Comparison of ENCODE assay signal across 8 cellular contexts in the genomic region with DNA sequence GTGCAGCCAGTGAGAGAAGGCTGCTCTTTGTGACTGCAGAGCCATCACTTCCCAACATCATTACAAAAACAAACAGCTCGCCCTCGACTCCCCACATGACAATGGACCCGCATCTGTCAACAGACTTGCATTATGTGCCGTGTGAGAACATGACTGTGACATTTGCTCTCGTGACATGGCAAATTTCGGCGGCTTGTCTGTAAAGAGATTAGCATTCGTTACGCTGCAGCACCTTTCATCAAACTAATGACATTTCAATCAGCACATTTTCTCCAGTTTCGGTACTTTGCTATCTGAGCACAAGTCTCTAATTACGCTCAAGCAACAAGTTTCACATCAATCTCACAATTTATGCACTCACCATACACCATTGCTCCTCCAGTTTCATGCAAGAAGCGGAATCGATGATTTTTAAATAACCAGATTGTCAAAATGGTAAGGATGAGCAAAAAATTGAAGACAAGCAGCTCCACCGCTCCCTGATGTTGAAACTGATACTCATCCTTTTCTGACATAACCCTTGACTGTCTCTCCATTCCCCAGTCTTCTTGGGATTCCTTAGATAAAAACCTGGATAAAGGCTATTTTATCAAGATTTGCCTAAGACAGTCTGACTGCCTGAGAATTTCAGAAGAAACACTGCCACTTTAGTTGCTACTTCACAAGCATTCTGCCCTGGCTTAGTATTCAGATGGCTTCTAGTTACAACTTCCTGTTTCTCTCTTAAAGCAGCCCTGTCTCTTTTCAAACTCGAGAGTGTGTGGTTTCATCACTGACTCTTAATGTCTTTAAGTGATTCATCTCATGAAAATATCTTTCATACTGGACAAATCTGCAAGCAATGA. TPM values are rescaled to one million over a fixed set of nuclear protein-coding genes. Genes with fewer than 3 reads are reported as not detected.
DNase-seq lines count a peak whose midpoint lies in the region; ATAC-seq and TF ChIP-seq lines count a peak whose summit lies in the region.

TSS of gene SLC9A9 (minus strand) at position 682 of the 845 bp plus-strand sequence. CDS start at position 536, 146 bp downstream.

- H3K4me1 ChIP-seq in PC-3 (ENCODE audit: insufficient read depth, low read length) = no peaks in the 10 kb centered on the region
- H3K4me1 ChIP-seq in neutrophil (ENCODE audit: control insufficient read depth in 1 of 2, insufficient read depth in 1 of 2, low read depth in 1 of 2, low read length in 1 of 2) = peaks cover 0 to 9% of the 10 kb centered on the region in 2 experiments

- no TSS peak for BruUV-seq in PC-3 (replicated peaks; lab: Mats Ljungman, UMichigan)

- H3K9me3 ChIP-seq in PC-3 (ENCODE audit: low read length) (no peaks in the 10 kb centered on the region), neutrophil (no peaks in the 10 kb centered on the region)

- H3K36me3 ChIP-seq in PC-3 (ENCODE audit: low read depth, low read length) (no peaks in the 10 kb centered on the region), neutrophil (no peaks in the 10 kb centered on the region)

- in situ Hi-C loops in Caki2 (cut with HindIII; ENCODE audit: low pct_unique_long_range_greater_than_20kb, low sequenced_read_pairs) = no loop called here

- no peaks in the 10 kb centered on the region for H3K36me3 Mint-ChIP-seq in activated naive CD8-positive, alpha-beta T cell

- intact Hi-C loops in PC-3 (cut with micrococcal nuclease) = loop anchor here (5.0 kb wide), 1 partner anchor 66 kb away; no protein-coding TSS in a partner anchor

- H2AFZ ChIP-seq in PC-3 (ENCODE audit: low read length) = peak within 1 kb of the TSS; percentile 66

- H3K4me3 Mint-ChIP-seq in activated naive CD8-positive, alpha-beta T cell = peak within 1 kb of the TSS; percentile 93

- H3K27ac Mint-ChIP-seq in activated naive CD8-positive, alpha-beta T cell = peak within 1 kb of the TSS; percentile 82

- H3K4me3 ChIP-seq in PC-3 (ENCODE audit: low read length) = peak within 1 kb of the TSS; percentile 63
- peak within 1 kb of the TSS; percentile 46 to 55 for H3K4me3 ChIP-seq in neutrophil (ENCODE audit: low read depth in 1 of 2, low read length in 1 of 2)

- no peaks in the 10 kb centered on the region for H3K79me2 ChIP-seq in PC-3 (ENCODE audit: low read length)

- no peak within 1 kb of the TSS for H3K9ac ChIP-seq in PC-3 (ENCODE audit: low read length)

- no peaks in the 10 kb centered on the region for H3K9me2 ChIP-seq in PC-3 (replicated peaks; ENCODE audit: low read length)

- H3K27ac ChIP-seq in PC-3 (ENCODE audit: low read length) (no peak within 1 kb of the TSS), neutrophil (peak within 1 kb of the TSS; percentile 25)

- ATAC-seq in GM19328 (IDR thresholded peaks at IDR 0.05; ENCODE audit: unreplicated experiment) = peak; percentile 86
- peak; percentile 88 for ATAC-seq in HG03354 (IDR thresholded peaks at IDR 0.05; ENCODE audit: poor library complexity, severe bottlenecking, unreplicated experiment)
- peak; percentile 93 for ATAC-seq in PC-3

- H3K9me3 Mint-ChIP-seq in activated naive CD8-positive, alpha-beta T cell (ENCODE audit: low read depth) = no peaks in the 10 kb centered on the region

- DNase-seq in Caki2 (ENCODE audit: low read depth) (peak; percentile 39), PC-3 (peak; percentile 45), glomerular visceral epithelial cell (ENCODE audit: extremely low spot score) (peak; percentile 43), GF-D8 (lab: John Stamatoyannopoulos, UW) (no peak)

- TF ChIP-seq CTCF in PC-3 (conservative IDR thresholded peaks at IDR 0.05; ENCODE audit: low read depth, low read length) (no peak), neutrophil (IDR thresholded peaks at IDR 0.05) (no peak)

- peaks cover 55% of the 10 kb centered on the region for H3K4me1 Mint-ChIP-seq in activated naive CD8-positive, alpha-beta T cell (ENCODE audit: low read depth)

- no peaks in the 10 kb centered on the region for H4K20me1 ChIP-seq in PC-3 (ENCODE audit: low read length)

- H3K27me3 ChIP-seq in PC-3 (ENCODE audit: low read length) (no peaks in the 10 kb centered on the region), neutrophil (peaks cover 21% of the 10 kb centered on the region)

- CTCF ChIA-PET in PC-3 (lab: Charles Lee) = no interaction called here

- peak within 1 kb of the TSS; percentile 74 for H3K4me2 ChIP-seq in PC-3 (ENCODE audit: low read length)

- POLR2A ChIA-PET in PC-3 (lab: Charles Lee; ENCODE audit: unreplicated experiment) = no interaction called here

- no peaks in the 10 kb centered on the region for H3F3A ChIP-seq in PC-3 (ENCODE audit: low read length, unreplicated experiment)

- H3K27me3 Mint-ChIP-seq in activated naive CD8-positive, alpha-beta T cell = no peaks in the 10 kb centered on the region

RNA-seq across cellular contexts. Expression of gene SLC9A9, which starts in this region (rescaled TPM):
- total RNA-seq in Caki2 (2014; rRNA removed; shearing (Covaris generic); ENCODE audit: low replicate concordance) = 1.4 and 1.8 TPM in 2 replicates
- 0.07 TPM in 1 of 2 replicates, not detected in the other for total RNA-seq in PC-3 (2014; rRNA removed)

Comparison
In these comparisons a context has a peak if more than half of its experiments do, and no peak if none do; other contexts are left out.
1. Peak in DNase-seq, ATAC-seq, H3K4me3 ChIP-seq and H3K4me2 ChIP-seq in PC-3; RNA of the gene not detected or under 1 TPM.